ENCODE assay signal across 1 cellular context in genomic region chr6:37168809-37169457, GRCh38.
A peak's percentile ranks its signal among the peaks of the same experiment; 100 is the strongest.
TF ChIP-seq lines count a peak whose summit lies in the region.

No MANE protein-coding gene starts in this region.

TF ChIP-seq in HepG2, 621 proteins besides CTCF, POLR2A, EP300 and RAD21 (continued from another document and continues in another):
- peak; percentile 58 for TF ChIP-seq UBTF (CRISPR knock-in tag; IDR thresholded peaks at IDR 0.05)
- no peak for TF ChIP-seq ZBTB40 (IDR thresholded peaks at IDR 0.05)
- TF ChIP-seq ZBTB40 (CRISPR knock-in tag; IDR thresholded peaks at IDR 0.05) = no peak
- TF ChIP-seq HOXD1 (CRISPR knock-in tag; IDR thresholded peaks at IDR 0.05) = no peak
- no peak for TF ChIP-seq FOXP1 (IDR thresholded peaks at IDR 0.05)
- no peak for TF ChIP-seq FOXP1 (CRISPR knock-in tag; IDR thresholded peaks at IDR 0.05)
- TF ChIP-seq ZMYM4 (CRISPR knock-in tag; IDR thresholded peaks at IDR 0.05) = no peak
- TF ChIP-seq ZNF546 (CRISPR knock-in tag; conservative IDR thresholded peaks at IDR 0.05) = no peak
- no peak for TF ChIP-seq MATR3 (CRISPR knock-in tag; IDR thresholded peaks at IDR 0.05)
- no peak for TF ChIP-seq SMARCC2 (IDR thresholded peaks at IDR 0.05)
- 0 out of 2 replicates have a peak, but pooled peaks have one; percentile 23 for TF ChIP-seq CREB3 (CRISPR knock-in tag; IDR thresholded peaks at IDR 0.05)
- no peak for TF ChIP-seq E2F2 (CRISPR knock-in tag; IDR thresholded peaks at IDR 0.05; ENCODE audit: borderline replicate concordance)
- TF ChIP-seq AHDC1 (CRISPR knock-in tag; IDR thresholded peaks at IDR 0.05; ENCODE audit: borderline replicate concordance) = no peak
- no peak for TF ChIP-seq MXD4 (CRISPR knock-in tag; IDR thresholded peaks at IDR 0.05)
- TF ChIP-seq AFF4 (CRISPR knock-in tag; IDR thresholded peaks at IDR 0.05) = no peak
- TF ChIP-seq ZNF232 (CRISPR knock-in tag; IDR thresholded peaks at IDR 0.05; ENCODE audit: borderline replicate concordance) = no peak; the same call in 1 of the 2 replicates
- no peak for TF ChIP-seq ELF4 (CRISPR knock-in tag; IDR thresholded peaks at IDR 0.05; ENCODE audit: borderline replicate concordance)
- no peak for TF ChIP-seq TRIM24 (CRISPR knock-in tag; IDR thresholded peaks at IDR 0.05)
- TF ChIP-seq ZNF503 (CRISPR knock-in tag; IDR thresholded peaks at IDR 0.05) = no peak
- no peak for TF ChIP-seq ZNF782 (CRISPR knock-in tag; IDR thresholded peaks at IDR 0.05; ENCODE audit: borderline replicate concordance)
- no peak for TF ChIP-seq JDP2 (CRISPR knock-in tag; IDR thresholded peaks at IDR 0.05; ENCODE audit: borderline replicate concordance)
- no peak for TF ChIP-seq AHR (CRISPR knock-in tag; IDR thresholded peaks at IDR 0.05)
- TF ChIP-seq KLF6 (CRISPR knock-in tag; IDR thresholded peaks at IDR 0.05) = no peak
- TF ChIP-seq CHD2 (IDR thresholded peaks at IDR 0.05; ENCODE audit: low read depth, low read length) = no peak
- TF ChIP-seq HINFP (CRISPR knock-in tag; IDR thresholded peaks at IDR 0.05; ENCODE audit: low read depth) = no peak
- TF ChIP-seq SP140L (CRISPR knock-in tag; IDR thresholded peaks at IDR 0.05; ENCODE audit: borderline replicate concordance) = no peak
